ENCODE assay signal across 11 cellular contexts in the genomic region with DNA sequence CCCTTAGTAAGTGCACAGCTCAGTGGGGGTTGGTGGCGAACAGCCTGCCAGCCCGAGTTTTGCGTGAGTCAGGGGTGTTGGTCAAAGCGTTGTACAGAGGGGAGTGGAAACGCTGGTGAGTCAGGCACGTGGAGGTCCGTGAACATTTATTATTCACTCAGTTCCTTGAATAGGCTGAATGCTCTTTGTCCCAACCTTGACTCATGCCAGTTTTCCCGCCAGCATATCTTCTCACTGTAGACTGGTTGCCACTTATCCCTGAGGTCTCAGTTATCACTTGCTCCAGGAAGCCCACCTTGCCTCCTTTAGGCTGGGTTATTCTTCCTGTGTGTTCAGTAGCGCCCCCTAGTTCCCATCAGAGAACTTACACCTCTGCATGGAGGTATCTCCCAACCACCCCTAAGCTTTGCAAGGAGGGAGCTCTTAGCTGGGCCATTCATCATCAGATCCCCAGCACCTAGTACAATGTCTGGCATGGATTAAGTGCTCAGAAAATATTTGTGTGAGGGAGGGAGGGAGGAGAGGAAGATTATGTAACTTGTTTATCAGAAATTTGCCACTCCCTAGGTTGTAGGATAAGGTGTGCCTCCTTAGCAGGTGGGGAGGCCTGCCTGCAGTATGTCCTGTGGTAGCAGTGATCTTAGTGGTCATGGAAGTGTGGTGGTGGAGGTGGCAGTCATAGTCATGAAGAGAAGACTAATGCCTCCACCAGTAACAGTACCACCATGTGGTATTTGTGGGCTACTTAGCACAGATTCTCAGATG.
A peak's percentile ranks its signal among the peaks of the same experiment; 100 is the strongest.
DNase-seq lines count a peak whose midpoint lies in the region; ATAC-seq and TF ChIP-seq lines count a peak whose summit lies in the region.
"Had no signal": no experiment of that assay in that cellular context is flagged by ENCODE, and none has a peak within 500 bp of the region (broad histone marks: within the 10 kb centered on the region; RNA-seq: fewer than 3 reads in every experiment).

No MANE protein-coding gene starts in this region.

- H3K4me3 Mint-ChIP-seq in HFFc6: no peak overlapping the region

- H3K79me2 ChIP-seq in DND-41 (ENCODE audit: insufficient read depth, low read length): no peaks in the 10 kb centered on the region

- H3K4me3 ChIP-seq in DND-41 (ENCODE audit: low read depth in 1 of 2, low read length in 2 of 2) (no peak overlapping the region), astrocyte of the cerebellum (ENCODE audit: low read depth, low read length) (no peak overlapping the region)

- H3K9me3 ChIP-seq in DND-41 (ENCODE audit: insufficient read depth, low read length, severe bottlenecking): no peaks in the 10 kb centered on the region

- no peak overlapping the region for H3K27ac Mint-ChIP-seq in HFFc6

- in situ Hi-C loops in astrocyte of the cerebellum (cut with HindIII; ENCODE audit: low sequenced_read_pairs) (no loop called here), GM13976 (cut with MboI; ENCODE audit: low sequenced_read_pairs, unreplicated experiment) (no loop called here)

- DNase-seq in DND-41 (no peak), HFFc6 (no peak), astrocyte of the cerebellum (ENCODE audit: low read depth) (no peak), left lobe of liver (ENCODE audit: low spot score) (no peak), nucleus accumbens (lab: John Stamatoyannopoulos, UW) (no peak), GM13976 (ENCODE audit: low spot score) (no peak)
- DNase-seq: activated CD4-positive, alpha-beta T cell treated with anti-CD3 and anti-CD28 coated beads for 48 hours; effector memory CD4-positive, alpha-beta T cell; naive B cell had no signal

- H3K9me3 Mint-ChIP-seq in HFFc6: peaks cover 11% of the 10 kb centered on the region

- ATAC-seq in DND-41 (ENCODE audit: insufficient read depth, low read depth): peak; percentile 31; the same call in 1 of the 3 replicates
- ATAC-seq in left lobe of liver: peak; percentile 42
- ATAC-seq in GM21367 (IDR thresholded peaks at IDR 0.05; ENCODE audit: unreplicated experiment): no peak
- ATAC-seq in HG03442 (IDR thresholded peaks at IDR 0.05; ENCODE audit: unreplicated experiment): no peak

- TF ChIP-seq CTCF in DND-41 (IDR thresholded peaks at IDR 0.05; ENCODE audit: borderline replicate concordance, extremely low read depth, low read length, poor library complexity, severe bottlenecking) (peak; percentile 48), HFFc6 (IDR thresholded peaks at IDR 0.05) (peak; percentile 61), astrocyte of the cerebellum (IDR thresholded peaks at IDR 0.05; ENCODE audit: low read depth, low read length, missing control alignments) (peak; percentile 46), GM13976 (IDR thresholded peaks at IDR 0.05; ENCODE audit: borderline replicate concordance, control extremely low read depth, extremely low read depth, insufficient read depth, missing control alignments) (no peak)

- H3K4me2 ChIP-seq in DND-41 (ENCODE audit: insufficient read depth, low read length): no peak overlapping the region

- no peaks in the 10 kb centered on the region for H4K20me1 ChIP-seq in DND-41 (ENCODE audit: insufficient read depth, low read length)

- no peaks in the 10 kb centered on the region for H3K36me3 ChIP-seq in DND-41 (ENCODE audit: insufficient read depth, low read length)

- no peaks in the 10 kb centered on the region for H3K27me3 ChIP-seq in DND-41 (ENCODE audit: insufficient read depth, low read length, poor library complexity)

- H3K4me1 Mint-ChIP-seq in HFFc6 (ENCODE audit: low read depth): peaks cover 27% of the 10 kb centered on the region

- H3K36me3 Mint-ChIP-seq in HFFc6 (ENCODE audit: low read depth): peaks cover 22% of the 10 kb centered on the region

- H3K9ac ChIP-seq in DND-41 (ENCODE audit: low read depth, low read length): no peak overlapping the region

- H3K4me1 ChIP-seq in DND-41 (ENCODE audit: insufficient read depth, low read length): no peaks in the 10 kb centered on the region

- no peaks in the 10 kb centered on the region; the same call in 1 of the 2 replicates for H3K27me3 Mint-ChIP-seq in HFFc6 (ENCODE audit: insufficient read depth)

- H3K27ac ChIP-seq in DND-41 (ENCODE audit: low read length): no peak overlapping the region

- H2AFZ ChIP-seq in DND-41 (ENCODE audit: low read depth, low read length): no peak overlapping the region

Comparison
In these comparisons a context has a peak if more than half of its experiments do, and no peak if none do; other contexts are left out.
1. ATAC-seq: peak in DND-41 (single experiment) and left lobe of liver (single experiment); none in GM21367 (single experiment) and HG03442 (single experiment).